11 cellular contexts compared by ENCODE assay signal in genomic region chr6:72689107-72689954, GRCh38.
A peak's percentile ranks its signal among the peaks of the same experiment; 100 is the strongest.
DNase-seq lines count a peak whose midpoint lies in the region; ATAC-seq and TF ChIP-seq lines count a peak whose summit lies in the region.
"Had no signal": no experiment of that assay in that cellular context is flagged by ENCODE, and none has a peak within 500 bp of the region (broad histone marks: within the 10 kb centered on the region; RNA-seq: fewer than 3 reads in every experiment).

No MANE protein-coding gene starts in this region.

- no peaks in the 10 kb centered on the region for H3K36me3 ChIP-seq in heart right ventricle

- H3K4me1 ChIP-seq in heart right ventricle, result no peaks in the 10 kb centered on the region

- TF ChIP-seq CTCF in chondrocyte (IDR thresholded peaks at IDR 0.05) (no peak), heart right ventricle (IDR thresholded peaks at IDR 0.05) (no peak)

- 78 to 81% methylated on average over 7 of the region's 7 CpGs for WGBS in heart right ventricle, 2 donors

- CTCF ChIA-PET in HEK293T (lab: Yijun Ruan, JAX), result interaction anchor here (0.6 kb wide), 1 partner anchor 10 kb away, joined by 3 read pairs; no protein-coding TSS in a partner anchor

- no peak overlapping the region for H3K4me3 Mint-ChIP-seq in chondrocyte (ENCODE audit: unreplicated experiment)

- peaks cover 4% of the 10 kb centered on the region for H3K4me1 Mint-ChIP-seq in chondrocyte (ENCODE audit: low read depth)

- H3K9me3 Mint-ChIP-seq in chondrocyte (ENCODE audit: low read depth), result no peaks in the 10 kb centered on the region

- POLR2A ChIA-PET in HEK293T (lab: Yijun Ruan, JAX), result no interaction called here

- no peaks in the 10 kb centered on the region for H3K36me3 Mint-ChIP-seq in chondrocyte (ENCODE audit: low read depth)

- peak; percentile 81 for ATAC-seq in GM18858 (IDR thresholded peaks at IDR 0.05; ENCODE audit: unreplicated experiment)
- ATAC-seq in GM21576 (IDR thresholded peaks at IDR 0.05; ENCODE audit: unreplicated experiment), result peak; percentile 86
- ATAC-seq in HG03280 (IDR thresholded peaks at IDR 0.05; ENCODE audit: unreplicated experiment), result peak; percentile 82
- ATAC-seq in heart right ventricle, result no peak

- intact Hi-C loops in heart right ventricle (cut with DNase I), result no loop called here

- DNase-seq in kidney tubule cell (ENCODE audit: low spot score), result peak; percentile 2
- no peak for DNase-seq in HEK293T (ENCODE audit: extremely low spot score)
- DNase-seq in chondrocyte (ENCODE audit: low spot score), result no peak
- no peak for DNase-seq in heart right ventricle
- no peak for DNase-seq in SHP77 treated with DMSO at 0.1 percent for 48 hours (lab: John Stamatoyannopoulos, UW)
- DNase-seq: activated naive CD4-positive, alpha-beta T cell treated with anti-CD3 and anti-CD28 coated beads, Interleukin-2, amount 50 U/mL, for 16 hours; GF-D8; mesendoderm had no signal

- no peak overlapping the region for H3K27ac ChIP-seq in heart right ventricle

- no peaks in the 10 kb centered on the region for H3K9me3 ChIP-seq in heart right ventricle

- H3K27me3 Mint-ChIP-seq in chondrocyte (ENCODE audit: low read depth), result no peaks in the 10 kb centered on the region

- H3K4me3 ChIP-seq in heart right ventricle, result no peak overlapping the region

- H3K27me3 ChIP-seq in heart right ventricle, result no peaks in the 10 kb centered on the region

- no peak overlapping the region for H3K27ac Mint-ChIP-seq in chondrocyte (ENCODE audit: unreplicated experiment)

TF ChIP-seq in HEK293T, 16 proteins besides CTCF, POLR2A, EP300 and RAD21:
- TF ChIP-seq L3MBTL2 (conservative IDR thresholded peaks at IDR 0.05), result no peak
- no peak for TF ChIP-seq NFRKB (IDR thresholded peaks at IDR 0.05)
- no peak for TF ChIP-seq HDGF (IDR thresholded peaks at IDR 0.05; ENCODE audit: borderline replicate concordance)
- TF ChIP-seq SUZ12 (IDR thresholded peaks at IDR 0.05), result no peak
- TF ChIP-seq ZNF384 (IDR thresholded peaks at IDR 0.05), result no peak
- no peak for TF ChIP-seq FOXK2 (IDR thresholded peaks at IDR 0.05)
- TF ChIP-seq TARDBP (IDR thresholded peaks at IDR 0.05), result no peak
- TF ChIP-seq BHLHE40 (IDR thresholded peaks at IDR 0.05; ENCODE audit: borderline replicate concordance), result no peak
- no peak for TF ChIP-seq CTBP1 (IDR thresholded peaks at IDR 0.05; ENCODE audit: borderline replicate concordance)
- no peak for TF ChIP-seq FOXM1 (IDR thresholded peaks at IDR 0.05; ENCODE audit: borderline replicate concordance)
- no peak for TF ChIP-seq ARNT (IDR thresholded peaks at IDR 0.05)
- TF ChIP-seq SP1 (IDR thresholded peaks at IDR 0.05), result no peak
- no peak for TF ChIP-seq FOXA1 (IDR thresholded peaks at IDR 0.05)

Comparison
In these comparisons a context has a peak if more than half of its experiments do, and no peak if none do; other contexts are left out.
1. ATAC-seq: peak in GM18858 (single experiment), GM21576 (single experiment) and HG03280 (single experiment); none in heart right ventricle (0 of 8).